28 cellular contexts compared by ENCODE assay signal in the genomic region with DNA sequence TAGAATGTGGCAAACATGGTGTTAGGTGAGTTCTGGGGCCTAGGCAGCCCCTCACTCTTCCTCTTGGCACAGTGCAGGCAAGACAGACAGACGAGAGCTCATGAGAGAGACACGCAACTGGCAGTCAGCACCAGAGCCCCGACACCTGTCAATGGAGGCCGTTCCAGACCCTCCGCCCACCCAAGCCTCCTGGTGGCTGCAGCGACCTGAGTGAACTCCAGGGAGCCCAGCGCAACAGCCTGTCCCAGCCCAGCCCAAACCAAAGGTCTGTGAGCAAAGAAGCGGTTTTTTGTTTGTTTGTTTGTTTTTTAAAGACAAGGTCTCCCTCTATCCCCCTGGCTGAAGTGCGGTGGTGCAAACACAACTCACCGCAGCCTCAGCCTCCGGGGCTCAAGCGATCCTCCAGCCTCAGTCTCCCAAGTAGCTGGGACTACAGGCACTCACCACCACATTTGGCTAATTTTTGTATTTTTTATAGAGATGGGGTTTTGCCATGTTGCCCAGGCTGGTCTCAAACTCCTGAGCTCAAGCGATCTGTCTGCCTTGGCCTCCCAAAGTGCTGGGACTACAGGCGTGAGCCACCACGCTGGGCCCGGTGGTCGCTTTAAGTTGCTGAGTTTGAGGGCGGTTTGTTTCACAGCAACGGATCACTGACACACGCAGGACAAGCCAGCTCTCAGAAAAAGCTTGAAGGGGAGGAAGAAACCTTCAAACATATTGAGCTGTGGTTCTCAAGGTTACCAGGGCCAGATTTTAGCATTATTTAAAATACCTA.
DNase-seq lines count a peak whose midpoint lies in the region; ATAC-seq and TF ChIP-seq lines count a peak whose summit lies in the region.
"Had no signal": no experiment of that assay in that cellular context is flagged by ENCODE, and none has a peak within 500 bp of the region (broad histone marks: within the 10 kb centered on the region; RNA-seq: fewer than 3 reads in every experiment).

No MANE protein-coding gene starts in this region.

- 96% methylated on average over 20 of the region's 20 CpGs for WGBS in SK-N-SH (ENCODE audit: low lambda C conversion rate)
- no CpG with 5 or more reads among the region's 20 CpGs for WGBS in H9 (ENCODE audit: extremely low coverage, insufficient read length, low lambda C conversion rate)

- no peak overlapping the region for H3K4me3 Mint-ChIP-seq in H9
- H3K4me3 Mint-ChIP-seq: activated CD4-positive, alpha-beta T cell treated with anti-CD3 and anti-CD28 coated beads, Interleukin-2, amount 10 ng/mL, durations not matched to agents 24 days and 14 days; naive B cell; T-helper 2 cell treated with Interferon-gamma antibody and Interleukin-4, amounts not matched to agents 5 μg/mL and 100 μg/mL, for 36 hours had no signal

- no peak overlapping the region for H3K23ac ChIP-seq in H9 (ENCODE audit: insufficient read length, low read depth, low read length)

- no peaks in the 10 kb centered on the region for H3K23me2 ChIP-seq in H9 (ENCODE audit: insufficient read length, low read depth, low read length, poor library complexity, severe bottlenecking)

- H2AK5ac ChIP-seq in H9 (ENCODE audit: insufficient read length, low read length) = no peak overlapping the region

- H3K27ac ChIP-seq in SK-N-SH (ENCODE audit: low read depth in 2 of 2, low read length in 1 of 2) = no peak overlapping the region
- no peak overlapping the region for H3K27ac ChIP-seq in H9 (ENCODE audit: insufficient read length, low read depth, low read length)
- H3K27ac ChIP-seq: 22Rv1; BLaER1 treated with 17β-estradiol and CSF1 and Interleukin-3, amounts not matched to agents 10 nM and 100 nM; body of pancreas; skin epidermis; suprapubic skin had no signal

- H3K4me2 ChIP-seq in SK-N-SH = no peak overlapping the region
- no peak overlapping the region for H3K4me2 ChIP-seq in H9 (ENCODE audit: insufficient read depth, insufficient read length, low read length)
- H3K4me2 ChIP-seq: BLaER1 treated with 17β-estradiol and CSF1 and Interleukin-3, amounts not matched to agents 10 nM and 100 nM had no signal

- peaks cover 45 to 69% of the 10 kb centered on the region in 2 experiments for H3K4me1 Mint-ChIP-seq in H9
- H3K4me1 Mint-ChIP-seq: activated CD4-positive, alpha-beta T cell treated with anti-CD3 and anti-CD28 coated beads, Interleukin-2, amount 10 ng/mL, durations not matched to agents 24 days and 14 days had no signal

- H3K36me3 Mint-ChIP-seq in H9 (ENCODE audit: insufficient read depth in 1 of 3, low read depth in 3 of 3) = peaks cover 1 to 5% (median 3%) of the 10 kb centered on the region in 3 experiments; a peak in 5 of 7 replicates
- H3K36me3 Mint-ChIP-seq: naive B cell had no signal

- H3K9ac ChIP-seq in SK-N-SH = no peak overlapping the region
- no peak overlapping the region for H3K9ac ChIP-seq in H9 (ENCODE audit: extremely low read depth, insufficient read length, low read length)
- H3K9ac ChIP-seq: BLaER1 treated with 17β-estradiol and CSF1 and Interleukin-3, amounts not matched to agents 10 nM and 100 nM had no signal

- H4K8ac ChIP-seq in H9 (replicated peaks; ENCODE audit: insufficient read length, low read depth, low read length) = no peak overlapping the region

- no peak for TF ChIP-seq RAD21 in SK-N-SH (IDR thresholded peaks at IDR 0.05; ENCODE audit: low read length)

- H4K20me1 ChIP-seq in SK-N-SH (ENCODE audit: insufficient read depth) (peaks cover 17% of the 10 kb centered on the region), H9 (ENCODE audit: control insufficient read depth, insufficient read depth, insufficient read length) (no peaks in the 10 kb centered on the region)

- H3K9me3 ChIP-seq in SK-N-SH (no peaks in the 10 kb centered on the region), H9 (ENCODE audit: control insufficient read depth, low read depth, low read length) (no peaks in the 10 kb centered on the region)
- H3K9me3 ChIP-seq: body of pancreas, suprapubic skin had no signal

- no peaks in the 10 kb centered on the region for H3K9me2 ChIP-seq in SK-N-SH

- peak overlapping the region in 2 of 3 experiments; percentile 36 to 69; a peak in 2 of 7 replicates for H3K27ac Mint-ChIP-seq in H9
- H3K27ac Mint-ChIP-seq: activated CD4-positive, alpha-beta T cell treated with anti-CD3 and anti-CD28 coated beads, Interleukin-2, amount 10 ng/mL, durations not matched to agents 24 days and 14 days; T-helper 2 cell treated with Interferon-gamma antibody and Interleukin-4, amounts not matched to agents 5 μg/mL and 100 μg/mL, for 36 hours had no signal

- H3K79me1 ChIP-seq in H9 (ENCODE audit: insufficient read depth, low read depth, low read length, poor library complexity, severe bottlenecking) = no peaks in the 10 kb centered on the region

- no peak overlapping the region for H3K56ac ChIP-seq in H9 (ENCODE audit: insufficient read length, low read depth, low read length)

- H3K79me2 ChIP-seq in SK-N-SH (ENCODE audit: insufficient read depth) (peaks cover 11% of the 10 kb centered on the region; the same call in 1 of the 2 replicates), H9 (ENCODE audit: insufficient read depth, low read length) (peaks cover 2% of the 10 kb centered on the region; the same call in 1 of the 2 replicates)

- peaks cover 2 to 3% of the 10 kb centered on the region in 2 experiments; a peak in 2 of 4 replicates for H3K4me1 ChIP-seq in SK-N-SH (ENCODE audit: control insufficient read depth in 1 of 2, insufficient read depth in 2 of 2, low read depth in 1 of 2, low read length in 1 of 2)
- peaks cover 3% of the 10 kb centered on the region; the same call in 1 of the 2 replicates for H3K4me1 ChIP-seq in H9 (ENCODE audit: insufficient read depth, low read length)

- no peak overlapping the region for H2BK5ac ChIP-seq in H9 (ENCODE audit: insufficient read length, low read length)

- TF ChIP-seq EP300 in SK-N-SH (IDR thresholded peaks at IDR 0.05; ENCODE audit: borderline replicate concordance in 1 of 2, low read depth in 1 of 2, low read length in 1 of 2) = no peak

- H3K27me3 Mint-ChIP-seq in H9 (ENCODE audit: low read depth) = no peaks in the 10 kb centered on the region; the same call in 1 of the 2 replicates

- no peak overlapping the region for H3K4me3 ChIP-seq in SK-N-SH (ENCODE audit: low read depth in 2 of 2, low read length in 1 of 2)
- H3K4me3 ChIP-seq: BLaER1 treated with 17β-estradiol and CSF1 and Interleukin-3, amounts not matched to agents 10 nM and 100 nM; body of pancreas; skin epidermis; suprapubic skin had no signal

- no peak overlapping the region for H4K91ac ChIP-seq in H9 (ENCODE audit: insufficient read length, low read depth, low read length)

- no peak overlapping the region for H3K4ac ChIP-seq in H9 (ENCODE audit: low read depth, low read length)

- no peak for ATAC-seq in SK-N-SH treated with all-trans-retinoic acid at 6 μM for 48 hours
- no peak for ATAC-seq in GM18519 (IDR thresholded peaks at IDR 0.05; ENCODE audit: low FRiP score, unreplicated experiment)
- no peak for ATAC-seq in HG03280 (IDR thresholded peaks at IDR 0.05; ENCODE audit: unreplicated experiment)
- ATAC-seq: body of pancreas had no signal

- H3K36me3 ChIP-seq in SK-N-SH (replicated peaks in 1 of 2; ENCODE audit: control insufficient read depth in 1 of 2, insufficient read depth in 2 of 2, low read length in 1 of 2) = peaks cover 3 to 6% of the 10 kb centered on the region in 2 experiments
- H3K36me3 ChIP-seq: suprapubic skin had no signal

- no peaks in the 10 kb centered on the region for H3K27me3 ChIP-seq in SK-N-SH (ENCODE audit: insufficient read depth)
- no peaks in the 10 kb centered on the region for H3K27me3 ChIP-seq in H9 (ENCODE audit: insufficient read depth, low read length)
- H3K27me3 ChIP-seq: body of pancreas, suprapubic skin had no signal

- H2AFZ ChIP-seq in SK-N-SH (ENCODE audit: low read depth) = no peak overlapping the region
- H2AFZ ChIP-seq in H9 (ENCODE audit: low read length) = no peak overlapping the region

- no peak overlapping the region for H2BK15ac ChIP-seq in H9 (ENCODE audit: low read depth, low read length)

- H4K5ac ChIP-seq in H9 (ENCODE audit: insufficient read length, low read depth, low read length) = no peak overlapping the region

- H2BK12ac ChIP-seq in H9 (ENCODE audit: insufficient read length, low read depth, low read length) = no peak overlapping the region

- POLR2A ChIA-PET in SK-N-SH (lab: Yijun Ruan, JAX) = no interaction called here

- H3T11ph ChIP-seq in H9 (ENCODE audit: low read length) = no peak overlapping the region

- no peak overlapping the region for H2BK120ac ChIP-seq in H9 (ENCODE audit: low read depth, low read length, poor library complexity, severe bottlenecking)

- DNase-seq in SK-N-SH = peak; percentile 15
- DNase-seq in H9 = peak; percentile 37
- peak; percentile 45 for DNase-seq in ecto neural progenitor cell (ENCODE audit: low spot score)
- peak; percentile 73 for DNase-seq in mesenteric fat pad (ENCODE audit: low spot score)
- DNase-seq in ureter (ENCODE audit: low spot score) = no peak
- DNase-seq: activated CD4-positive, alpha-beta T cell treated with anti-CD3 and anti-CD28 coated beads, Interleukin-2, amount 10 ng/mL, durations not matched to agents 24 days and 14 days; activated naive CD4-positive, alpha-beta T cell treated with Interleukin-2 at 50 U/mL for 16 hours; activated T-cell treated with anti-CD3 and anti-CD28 coated beads, Interleukin-2, amount 50 U/mL, for 48 hours; cerebellar nuclear complex; EL; hypothalamus; KG1; midbrain; naive B cell; NCI-H1092 treated with DMSO at 0.1 percent for 48 hours; NCI-H187; NCI-H2171; NCI-H82; stimulated activated naive CD4-positive, alpha-beta T cell treated with Interleukin-2 at 50 U/mL for 16 hours had no signal

- no peaks in the 10 kb centered on the region for H3F3A ChIP-seq in SK-N-SH (replicated peaks; ENCODE audit: insufficient read depth)

- no peak overlapping the region for H3K18ac ChIP-seq in H9 (ENCODE audit: insufficient read length, low read depth, low read length)

- TF ChIP-seq CTCF in SK-N-SH (IDR thresholded peaks at IDR 0.05) = no peak
- no peak for TF ChIP-seq CTCF in H9 (conservative IDR thresholded peaks at IDR 0.05)

- H3K9me3 Mint-ChIP-seq in H9 = peaks cover 3 to 6% of the 10 kb centered on the region in 2 experiments; a peak in 4 of 5 replicates
- H3K9me3 Mint-ChIP-seq: activated CD4-positive, alpha-beta T cell treated with anti-CD3 and anti-CD28 coated beads, Interleukin-2, amount 10 ng/mL, durations not matched to agents 24 days and 14 days; T-helper 2 cell treated with Interferon-gamma antibody and Interleukin-4, amounts not matched to agents 5 μg/mL and 100 μg/mL, for 36 hours had no signal

- CTCF ChIA-PET in SK-N-SH (lab: Yijun Ruan, JAX) = interaction anchor here (0.7 to 1.7 kb wide), 7 partner anchors 10 to 229 kb away, joined by 3 to 5 read pairs (median 3); no protein-coding TSS in a partner anchor

- no peak overlapping the region for H3K14ac ChIP-seq in H9 (ENCODE audit: insufficient read depth, low read length)

- H2BK20ac ChIP-seq in H9 (ENCODE audit: low read depth, low read length, poor library complexity, severe bottlenecking) = no peak overlapping the region

TF ChIP-seq in SK-N-SH treated with all-trans-retinoic acid at 6 μM for 48 hours, 23 proteins besides CTCF, POLR2A, EP300 and RAD21 (continues in another document):
- TF ChIP-seq TOX (CRISPR knock-in tag; IDR thresholded peaks at IDR 0.05; ENCODE audit: borderline replicate concordance) = no peak
- TF ChIP-seq ZNF70 (CRISPR knock-in tag; IDR thresholded peaks at IDR 0.05) = no peak
- TF ChIP-seq RARB (CRISPR knock-in tag; IDR thresholded peaks at IDR 0.05) = no peak
- TF ChIP-seq ZNF565 (CRISPR knock-in tag; conservative IDR thresholded peaks at IDR 0.05; ENCODE audit: low read depth) = no peak
- no peak for TF ChIP-seq OSR1 (CRISPR knock-in tag; IDR thresholded peaks at IDR 0.05)
